15 cellular contexts compared by ENCODE assay signal in genomic region chr9:2145746-2146145, GRCh38.
A peak's percentile ranks its signal among the peaks of the same experiment; 100 is the strongest.
DNase-seq lines count a peak whose midpoint lies in the region; ATAC-seq and TF ChIP-seq lines count a peak whose summit lies in the region.
"Had no signal": no experiment of that assay in that cellular context is flagged by ENCODE, and none has a peak within 500 bp of the region (broad histone marks: within the 10 kb centered on the region; RNA-seq: fewer than 3 reads in every experiment).

No MANE protein-coding gene starts in this region.

- no peaks in the 10 kb centered on the region for H3K9me3 ChIP-seq in CD4-positive, alpha-beta T cell (ENCODE audit: control insufficient read depth, low read length)
- no peaks in the 10 kb centered on the region for H3K9me3 ChIP-seq in naive thymus-derived CD4-positive, alpha-beta T cell (ENCODE audit: control insufficient read depth in 2 of 3, low read length in 3 of 3)
- H3K9me3 ChIP-seq in left lung, result no peaks in the 10 kb centered on the region
- H3K9me3 ChIP-seq: Caco-2 had no signal

- ATAC-seq in activated T-cell treated with anti-CD3 and anti-CD28 coated beads, Interleukin-2, amount 50 U/mL, for 72 hours (replicated peaks in 1 of 2), result no peak
- no peak for ATAC-seq in CD4-positive, alpha-beta T cell (ENCODE audit: poor library complexity)
- ATAC-seq in activated T-helper 17 cell treated with anti-CD3 and anti-CD28 coated beads, Interleukin-2, amount 50 U/mL, for 72 hours (replicated peaks), result no peak
- ATAC-seq in naive thymus-derived CD4-positive, alpha-beta T cell, result no peak
- ATAC-seq in GM19023 (IDR thresholded peaks at IDR 0.05; ENCODE audit: unreplicated experiment) (no peak), left lung (no peak)
- ATAC-seq: HCT116 had no signal

- CTCF ChIA-PET in CD4-positive, alpha-beta T cell (lab: Charles Lee), result no interaction called here
- CTCF ChIA-PET in naive thymus-derived CD4-positive, alpha-beta T cell (lab: Charles Lee), result interaction anchor here (0.6 kb wide), 1 partner anchor 915 kb away, joined by 4 read pairs; no protein-coding TSS in a partner anchor

- H3K4me1 Mint-ChIP-seq in activated T-cell treated with anti-CD3 and anti-CD28 coated beads, Interleukin-2, amount 50 U/mL, for 72 hours (ENCODE audit: low read depth), result peaks cover 18% of the 10 kb centered on the region
- H3K4me1 Mint-ChIP-seq in activated T-cell treated with anti-CD3 and anti-CD28 coated beads, Interleukin-2, amount 50 U/mL, for 24 hours (ENCODE audit: low read depth), result peaks cover 56% of the 10 kb centered on the region
- peaks cover 85% of the 10 kb centered on the region for H3K4me1 Mint-ChIP-seq in CD4-positive, alpha-beta T cell (ENCODE audit: low read depth)
- H3K4me1 Mint-ChIP-seq in activated T-helper 17 cell treated with anti-CD3 and anti-CD28 coated beads, Interleukin-2, amount 50 U/mL, for 72 hours, result peaks cover 33% of the 10 kb centered on the region
- peaks cover 15 to 88% (median 71%) of the 10 kb centered on the region in 7 donors for H3K4me1 Mint-ChIP-seq in naive thymus-derived CD4-positive, alpha-beta T cell

- POLR2A ChIA-PET in CD4-positive, alpha-beta T cell (lab: Charles Lee), result no interaction called here
- POLR2A ChIA-PET in naive thymus-derived CD4-positive, alpha-beta T cell (lab: Charles Lee), result no interaction called here

- H3K36me3 Mint-ChIP-seq in activated T-cell treated with anti-CD3 and anti-CD28 coated beads, Interleukin-2, amount 50 U/mL, for 72 hours (ENCODE audit: insufficient read depth in 2 of 2), result peaks cover 7 to 12% of the 10 kb centered on the region in 2 donors
- H3K36me3 Mint-ChIP-seq in activated T-cell treated with anti-CD3 and anti-CD28 coated beads, Interleukin-2, amount 50 U/mL, for 24 hours (ENCODE audit: low read depth), result peaks cover 56% of the 10 kb centered on the region
- peaks cover 90% of the 10 kb centered on the region for H3K36me3 Mint-ChIP-seq in CD4-positive, alpha-beta T cell (ENCODE audit: low read depth)
- H3K36me3 Mint-ChIP-seq in activated T-helper 17 cell treated with anti-CD3 and anti-CD28 coated beads, Interleukin-2, amount 50 U/mL, for 72 hours (ENCODE audit: low read depth), result peaks cover 53% of the 10 kb centered on the region
- peaks cover under 1 to 81% (median 53%) of the 10 kb centered on the region in 5 donors for H3K36me3 Mint-ChIP-seq in naive thymus-derived CD4-positive, alpha-beta T cell

- H3K9me3 Mint-ChIP-seq in activated T-cell treated with anti-CD3 and anti-CD28 coated beads, Interleukin-2, amount 50 U/mL, for 72 hours, result peaks cover 3 to 4% of the 10 kb centered on the region in 2 donors
- H3K9me3 Mint-ChIP-seq in activated T-cell treated with anti-CD3 and anti-CD28 coated beads, Interleukin-2, amount 50 U/mL, for 24 hours, result peaks cover 3% of the 10 kb centered on the region
- no peaks in the 10 kb centered on the region for H3K9me3 Mint-ChIP-seq in CD4-positive, alpha-beta T cell
- no peaks in the 10 kb centered on the region for H3K9me3 Mint-ChIP-seq in activated T-helper 17 cell treated with anti-CD3 and anti-CD28 coated beads, Interleukin-2, amount 50 U/mL, for 72 hours
- H3K9me3 Mint-ChIP-seq in naive thymus-derived CD4-positive, alpha-beta T cell, result peaks cover 0 to 4% (median 0%) of the 10 kb centered on the region in 11 donors
- H3K9me3 Mint-ChIP-seq: CD4-positive, alpha-beta memory T cell had no signal

- TF ChIP-seq CTCF in CD4-positive, alpha-beta T cell (IDR thresholded peaks at IDR 0.05), result no peak
- TF ChIP-seq CTCF in left lung (IDR thresholded peaks at IDR 0.05), result no peak

- H3K4me3 Mint-ChIP-seq in activated T-cell treated with anti-CD3 and anti-CD28 coated beads, Interleukin-2, amount 50 U/mL, for 72 hours, result no peak overlapping the region
- H3K4me3 Mint-ChIP-seq in activated T-cell treated with anti-CD3 and anti-CD28 coated beads, Interleukin-2, amount 50 U/mL, for 24 hours, result no peak overlapping the region
- no peak overlapping the region for H3K4me3 Mint-ChIP-seq in CD4-positive, alpha-beta T cell
- H3K4me3 Mint-ChIP-seq in activated T-helper 17 cell treated with anti-CD3 and anti-CD28 coated beads, Interleukin-2, amount 50 U/mL, for 72 hours, result no peak overlapping the region
- no peak overlapping the region for H3K4me3 Mint-ChIP-seq in naive thymus-derived CD4-positive, alpha-beta T cell

- intact Hi-C loops in CD4-positive, alpha-beta T cell (cut with DNase I, micrococcal nuclease), result no loop called here
- intact Hi-C loops in naive thymus-derived CD4-positive, alpha-beta T cell (cut with micrococcal nuclease), result no loop called here
- intact Hi-C loops in left lung (cut with DNase I), result no loop called here

- no peak overlapping the region for H3K27ac ChIP-seq in CD4-positive, alpha-beta T cell (ENCODE audit: low read depth, low read length)
- H3K27ac ChIP-seq in naive thymus-derived CD4-positive, alpha-beta T cell (ENCODE audit: low read depth, low read length), result no peak overlapping the region
- H3K27ac ChIP-seq in left lung, result no peak overlapping the region
- H3K27ac ChIP-seq: 22Rv1, GM23248 had no signal

- H3K27ac Mint-ChIP-seq in activated T-cell treated with anti-CD3 and anti-CD28 coated beads, Interleukin-2, amount 50 U/mL, for 72 hours, result peak overlapping the region; percentile 4
- no peak overlapping the region for H3K27ac Mint-ChIP-seq in activated T-cell treated with anti-CD3 and anti-CD28 coated beads, Interleukin-2, amount 50 U/mL, for 24 hours
- peak overlapping the region; percentile 20 for H3K27ac Mint-ChIP-seq in CD4-positive, alpha-beta T cell
- H3K27ac Mint-ChIP-seq in activated T-helper 17 cell treated with anti-CD3 and anti-CD28 coated beads, Interleukin-2, amount 50 U/mL, for 72 hours, result peak overlapping the region; percentile 35
- peak overlapping the region in 5 of 9 donors; percentile 30 to 83 (median 49) for H3K27ac Mint-ChIP-seq in naive thymus-derived CD4-positive, alpha-beta T cell

- DNase-seq in activated T-cell treated with anti-CD3 and anti-CD28 coated beads, Interleukin-2, amount 50 U/mL, for 72 hours, result no peak
- DNase-seq in activated T-cell treated with anti-CD3 and anti-CD28 coated beads, Interleukin-2, amount 50 U/mL, for 24 hours, result no peak
- no peak for DNase-seq in CD4-positive, alpha-beta T cell
- DNase-seq in naive thymus-derived CD4-positive, alpha-beta T cell, result no peak
- no peak for DNase-seq in left lung
- no peak for DNase-seq in NCI-H2029 (lab: John Stamatoyannopoulos, UW)
- DNase-seq: Caco-2; CD4-positive, alpha-beta memory T cell; DND-41; GDM1; GM23248 had no signal

- no peaks in the 10 kb centered on the region for H3K27me3 Mint-ChIP-seq in activated T-cell treated with anti-CD3 and anti-CD28 coated beads, Interleukin-2, amount 50 U/mL, for 72 hours (ENCODE audit: low read depth)
- no peaks in the 10 kb centered on the region for H3K27me3 Mint-ChIP-seq in activated T-cell treated with anti-CD3 and anti-CD28 coated beads, Interleukin-2, amount 50 U/mL, for 24 hours
- H3K27me3 Mint-ChIP-seq in CD4-positive, alpha-beta T cell, result no peaks in the 10 kb centered on the region
- H3K27me3 Mint-ChIP-seq in activated T-helper 17 cell treated with anti-CD3 and anti-CD28 coated beads, Interleukin-2, amount 50 U/mL, for 72 hours, result no peaks in the 10 kb centered on the region
- no peaks in the 10 kb centered on the region for H3K27me3 Mint-ChIP-seq in naive thymus-derived CD4-positive, alpha-beta T cell
- H3K27me3 Mint-ChIP-seq: CD4-positive, alpha-beta memory T cell had no signal

- H3K36me3 ChIP-seq in naive thymus-derived CD4-positive, alpha-beta T cell (ENCODE audit: control insufficient read depth in 2 of 3, insufficient read depth in 3 of 3, low read length in 3 of 3), result peaks cover 0 to 12% (median 7%) of the 10 kb centered on the region in 3 experiments
- H3K36me3 ChIP-seq in left lung, result no peaks in the 10 kb centered on the region

- H3K27me3 ChIP-seq in CD4-positive, alpha-beta T cell (ENCODE audit: control insufficient read depth, insufficient read depth, low read length), result no peaks in the 10 kb centered on the region
- no peaks in the 10 kb centered on the region for H3K27me3 ChIP-seq in naive thymus-derived CD4-positive, alpha-beta T cell (ENCODE audit: control insufficient read depth in 2 of 2, insufficient read depth in 2 of 2, low read length in 2 of 2)
- H3K27me3 ChIP-seq in left lung, result no peaks in the 10 kb centered on the region

- H3K4me1 ChIP-seq in naive thymus-derived CD4-positive, alpha-beta T cell (ENCODE audit: control insufficient read depth in 2 of 2, insufficient read depth in 2 of 2, low read length in 2 of 2), result no peaks in the 10 kb centered on the region
- H3K4me1 ChIP-seq in left lung, result peaks cover 0 to 14% of the 10 kb centered on the region in 2 donors
- H3K4me1 ChIP-seq: Caco-2 had no signal

- no peak overlapping the region for H3K4me3 ChIP-seq in naive thymus-derived CD4-positive, alpha-beta T cell (ENCODE audit: low read length)
- no peak overlapping the region for H3K4me3 ChIP-seq in left lung
- H3K4me3 ChIP-seq: GM23248 had no signal
